In the genomic region with DNA sequence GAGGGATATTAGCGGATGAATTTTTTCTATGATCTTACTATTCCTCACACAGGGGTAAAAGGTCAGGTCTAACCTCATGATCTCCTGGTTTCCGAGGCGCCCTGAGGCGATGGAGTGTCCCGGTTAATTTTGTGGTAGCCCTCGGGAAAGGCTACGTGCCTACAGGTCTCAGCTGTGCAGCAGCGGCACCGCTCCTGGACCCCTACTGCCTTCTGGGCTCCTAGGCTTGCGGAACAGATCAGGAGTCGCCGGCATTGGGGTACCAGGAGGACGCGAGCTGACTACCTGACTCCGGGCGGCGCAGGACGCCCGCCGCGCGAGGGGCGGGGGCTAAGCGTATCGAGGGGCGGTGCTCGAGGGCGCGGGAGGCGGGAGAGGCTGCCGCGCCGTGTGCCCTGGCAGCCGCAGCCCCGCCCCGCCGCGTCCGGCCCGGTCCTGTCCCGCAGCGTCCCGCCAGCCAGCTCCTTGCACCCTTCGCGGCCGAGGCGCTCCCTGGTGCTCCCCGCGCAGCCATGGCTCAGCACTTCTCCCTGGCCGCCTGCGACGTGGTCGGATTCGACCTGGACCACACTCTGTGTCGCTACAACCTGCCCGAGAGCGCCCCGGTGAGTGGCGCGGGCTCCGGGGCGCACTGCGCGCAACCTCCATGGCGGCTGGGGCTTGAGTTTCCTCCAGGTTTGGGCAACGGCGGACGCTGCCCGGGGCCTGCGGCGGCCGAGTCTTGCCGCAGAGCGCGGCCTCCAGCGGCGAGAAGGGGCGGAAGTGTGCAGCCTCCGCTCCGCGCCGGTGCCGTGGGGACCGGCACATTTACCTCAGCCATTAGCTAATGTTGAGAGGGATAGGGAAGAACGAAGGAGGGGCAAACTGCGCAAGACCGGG, we compare ENCODE assay signal across 1 cellular context.
A peak's percentile ranks its signal among the peaks of the same experiment; 100 is the strongest.
TF ChIP-seq lines count a peak whose summit lies in the region.

A gene (plus strand): TSS at position 435 of the 879 bp plus-strand sequence. CDS start 78 bp downstream, at position 513.

TF ChIP-seq in HepG2, 621 proteins besides CTCF, POLR2A, EP300 and RAD21 (continued from another document and continues in another):
- TF ChIP-seq, protein P1, sequence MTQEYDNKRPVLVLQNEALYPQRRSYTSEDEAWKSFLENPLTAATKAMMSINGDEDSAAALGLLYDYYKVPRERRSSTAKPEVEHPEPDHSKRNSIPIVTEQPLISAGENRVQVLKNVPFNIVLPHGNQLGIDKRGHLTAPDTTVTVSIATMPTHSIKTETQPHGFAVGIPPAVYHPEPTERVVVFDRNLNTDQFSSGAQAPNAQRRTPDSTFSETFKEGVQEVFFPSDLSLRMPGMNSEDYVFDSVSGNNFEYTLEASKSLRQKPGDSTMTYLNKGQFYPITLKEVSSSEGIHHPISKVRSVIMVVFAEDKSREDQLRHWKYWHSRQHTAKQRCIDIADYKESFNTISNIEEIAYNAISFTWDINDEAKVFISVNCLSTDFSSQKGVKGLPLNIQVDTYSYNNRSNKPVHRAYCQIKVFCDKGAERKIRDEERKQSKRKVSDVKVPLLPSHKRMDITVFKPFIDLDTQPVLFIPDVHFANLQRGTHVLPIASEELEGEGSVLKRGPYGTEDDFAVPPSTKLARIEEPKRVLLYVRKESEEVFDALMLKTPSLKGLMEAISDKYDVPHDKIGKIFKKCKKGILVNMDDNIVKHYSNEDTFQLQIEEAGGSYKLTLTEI (CRISPR knock-in tag; conservative IDR thresholded peaks at IDR 0.05): no peak
- TF ChIP-seq RELA (CRISPR knock-in tag; IDR thresholded peaks at IDR 0.05): no peak
- peak; percentile 39 for TF ChIP-seq BCL6 (CRISPR knock-in tag; IDR thresholded peaks at IDR 0.05)
- no peak; the same call in 1 of the 2 replicates for TF ChIP-seq NR2F6 (IDR thresholded peaks at IDR 0.05)
- TF ChIP-seq NR2F6 (CRISPR knock-in tag; IDR thresholded peaks at IDR 0.05): peak; percentile 40; the same call in 1 of the 2 replicates
- peak; percentile 85 for TF ChIP-seq MED8 (CRISPR knock-in tag; IDR thresholded peaks at IDR 0.05; ENCODE audit: insufficient replicate concordance)
- TF ChIP-seq KAT7 (CRISPR knock-in tag; IDR thresholded peaks at IDR 0.05; ENCODE audit: borderline replicate concordance): peak; percentile 96
- TF ChIP-seq, protein P2, sequence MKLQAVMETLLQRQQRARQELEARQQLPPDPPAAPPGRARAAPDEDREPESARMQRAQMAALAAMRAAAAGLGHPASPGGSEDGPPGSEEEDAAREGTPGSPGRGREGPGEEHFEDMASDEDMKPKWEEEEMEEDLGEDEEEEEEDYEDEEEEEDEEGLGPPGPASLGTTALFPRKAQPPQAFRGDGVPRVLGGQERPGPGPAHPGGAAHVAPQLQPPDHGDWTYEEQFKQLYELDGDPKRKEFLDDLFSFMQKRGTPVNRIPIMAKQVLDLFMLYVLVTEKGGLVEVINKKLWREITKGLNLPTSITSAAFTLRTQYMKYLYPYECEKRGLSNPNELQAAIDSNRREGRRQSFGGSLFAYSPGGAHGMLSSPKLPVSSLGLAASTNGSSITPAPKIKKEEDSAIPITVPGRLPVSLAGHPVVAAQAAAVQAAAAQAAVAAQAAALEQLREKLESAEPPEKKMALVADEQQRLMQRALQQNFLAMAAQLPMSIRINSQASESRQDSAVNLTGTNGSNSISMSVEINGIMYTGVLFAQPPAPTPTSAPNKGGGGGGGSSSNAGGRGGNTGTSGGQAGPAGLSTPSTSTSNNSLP (IDR thresholded peaks at IDR 0.05; ENCODE audit: low read depth, low read length): 0 out of 2 replicates have a peak, but pooled peaks have one; percentile 13
- peak; percentile 52 for TF ChIP-seq TGIF2 (CRISPR knock-in tag; IDR thresholded peaks at IDR 0.05)
- TF ChIP-seq, protein P3, sequence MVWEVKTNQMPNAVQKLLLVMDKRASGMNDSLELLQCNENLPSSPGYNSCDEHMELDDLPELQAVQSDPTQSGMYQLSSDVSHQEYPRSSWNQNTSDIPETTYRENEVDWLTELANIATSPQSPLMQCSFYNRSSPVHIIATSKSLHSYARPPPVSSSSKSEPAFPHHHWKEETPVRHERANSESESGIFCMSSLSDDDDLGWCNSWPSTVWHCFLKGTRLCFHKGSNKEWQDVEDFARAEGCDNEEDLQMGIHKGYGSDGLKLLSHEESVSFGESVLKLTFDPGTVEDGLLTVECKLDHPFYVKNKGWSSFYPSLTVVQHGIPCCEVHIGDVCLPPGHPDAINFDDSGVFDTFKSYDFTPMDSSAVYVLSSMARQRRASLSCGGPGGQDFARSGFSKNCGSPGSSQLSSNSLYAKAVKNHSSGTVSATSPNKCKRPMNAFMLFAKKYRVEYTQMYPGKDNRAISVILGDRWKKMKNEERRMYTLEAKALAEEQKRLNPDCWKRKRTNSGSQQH (CRISPR knock-in tag; IDR thresholded peaks at IDR 0.05; ENCODE audit: low read depth): peak; percentile 53
- TF ChIP-seq RCOR2 (CRISPR knock-in tag; IDR thresholded peaks at IDR 0.05): no peak
- peak; percentile 92 for TF ChIP-seq NKX3-1 (CRISPR knock-in tag; IDR thresholded peaks at IDR 0.05)
- TF ChIP-seq ZNF737 (CRISPR knock-in tag; IDR thresholded peaks at IDR 0.05; ENCODE audit: borderline replicate concordance): 0 out of 2 replicates have a peak, but pooled peaks have one; percentile 70
- no peak for TF ChIP-seq JARID2 (CRISPR knock-in tag; IDR thresholded peaks at IDR 0.05; ENCODE audit: insufficient replicate concordance)
- peak; percentile 96 for TF ChIP-seq NFATC3 (CRISPR knock-in tag; IDR thresholded peaks at IDR 0.05)
- TF ChIP-seq AGO2 (optimal IDR thresholded peaks at IDR 0.05; ENCODE audit: low read depth, low read length): peak; percentile 95
- peak; percentile 98 for TF ChIP-seq ZMYM4 (CRISPR knock-in tag; IDR thresholded peaks at IDR 0.05)
- peak; percentile 99 for TF ChIP-seq ZNF33B (CRISPR knock-in tag; IDR thresholded peaks at IDR 0.05)
- TF ChIP-seq, protein P4, sequence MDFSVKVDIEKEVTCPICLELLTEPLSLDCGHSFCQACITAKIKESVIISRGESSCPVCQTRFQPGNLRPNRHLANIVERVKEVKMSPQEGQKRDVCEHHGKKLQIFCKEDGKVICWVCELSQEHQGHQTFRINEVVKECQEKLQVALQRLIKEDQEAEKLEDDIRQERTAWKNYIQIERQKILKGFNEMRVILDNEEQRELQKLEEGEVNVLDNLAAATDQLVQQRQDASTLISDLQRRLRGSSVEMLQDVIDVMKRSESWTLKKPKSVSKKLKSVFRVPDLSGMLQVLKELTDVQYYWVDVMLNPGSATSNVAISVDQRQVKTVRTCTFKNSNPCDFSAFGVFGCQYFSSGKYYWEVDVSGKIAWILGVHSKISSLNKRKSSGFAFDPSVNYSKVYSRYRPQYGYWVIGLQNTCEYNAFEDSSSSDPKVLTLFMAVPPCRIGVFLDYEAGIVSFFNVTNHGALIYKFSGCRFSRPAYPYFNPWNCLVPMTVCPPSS (IDR thresholded peaks at IDR 0.05): no peak
- TF ChIP-seq NFE2L2 (IDR thresholded peaks at IDR 0.05; ENCODE audit: low read length): no peak
- peak; percentile 50 for TF ChIP-seq ZNF331 (CRISPR knock-in tag; IDR thresholded peaks at IDR 0.05)
- no peak for TF ChIP-seq NFE2L1 (CRISPR knock-in tag; IDR thresholded peaks at IDR 0.05; ENCODE audit: borderline replicate concordance)
- TF ChIP-seq ZKSCAN8 (CRISPR knock-in tag; IDR thresholded peaks at IDR 0.05; ENCODE audit: borderline replicate concordance): no peak; the same call in 1 of the 2 replicates
- TF ChIP-seq, protein P5, sequence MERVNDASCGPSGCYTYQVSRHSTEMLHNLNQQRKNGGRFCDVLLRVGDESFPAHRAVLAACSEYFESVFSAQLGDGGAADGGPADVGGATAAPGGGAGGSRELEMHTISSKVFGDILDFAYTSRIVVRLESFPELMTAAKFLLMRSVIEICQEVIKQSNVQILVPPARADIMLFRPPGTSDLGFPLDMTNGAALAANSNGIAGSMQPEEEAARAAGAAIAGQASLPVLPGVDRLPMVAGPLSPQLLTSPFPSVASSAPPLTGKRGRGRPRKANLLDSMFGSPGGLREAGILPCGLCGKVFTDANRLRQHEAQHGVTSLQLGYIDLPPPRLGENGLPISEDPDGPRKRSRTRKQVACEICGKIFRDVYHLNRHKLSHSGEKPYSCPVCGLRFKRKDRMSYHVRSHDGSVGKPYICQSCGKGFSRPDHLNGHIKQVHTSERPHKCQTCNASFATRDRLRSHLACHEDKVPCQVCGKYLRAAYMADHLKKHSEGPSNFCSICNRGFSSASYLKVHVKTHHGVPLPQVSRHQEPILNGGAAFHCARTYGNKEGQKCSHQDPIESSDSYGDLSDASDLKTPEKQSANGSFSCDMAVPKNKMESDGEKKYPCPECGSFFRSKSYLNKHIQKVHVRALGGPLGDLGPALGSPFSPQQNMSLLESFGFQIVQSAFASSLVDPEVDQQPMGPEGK (CRISPR knock-in tag; IDR thresholded peaks at IDR 0.05): peak; percentile 64
- peak; percentile 48 for TF ChIP-seq FOXO1 (CRISPR knock-in tag; IDR thresholded peaks at IDR 0.05)
- TF ChIP-seq, protein P6, sequence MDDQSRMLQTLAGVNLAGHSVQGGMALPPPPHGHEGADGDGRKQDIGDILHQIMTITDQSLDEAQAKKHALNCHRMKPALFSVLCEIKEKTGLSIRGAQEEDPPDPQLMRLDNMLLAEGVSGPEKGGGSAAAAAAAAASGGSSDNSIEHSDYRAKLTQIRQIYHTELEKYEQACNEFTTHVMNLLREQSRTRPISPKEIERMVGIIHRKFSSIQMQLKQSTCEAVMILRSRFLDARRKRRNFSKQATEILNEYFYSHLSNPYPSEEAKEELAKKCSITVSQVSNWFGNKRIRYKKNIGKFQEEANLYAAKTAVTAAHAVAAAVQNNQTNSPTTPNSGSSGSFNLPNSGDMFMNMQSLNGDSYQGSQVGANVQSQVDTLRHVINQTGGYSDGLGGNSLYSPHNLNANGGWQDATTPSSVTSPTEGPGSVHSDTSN (CRISPR knock-in tag; IDR thresholded peaks at IDR 0.05; ENCODE audit: borderline replicate concordance): peak; percentile 82; the same call in 1 of the 2 replicates
- 0 out of 2 replicates have a peak, but pooled peaks have one; percentile 3 for TF ChIP-seq NFYB (CRISPR knock-in tag; IDR thresholded peaks at IDR 0.05)
- TF ChIP-seq, protein P7, sequence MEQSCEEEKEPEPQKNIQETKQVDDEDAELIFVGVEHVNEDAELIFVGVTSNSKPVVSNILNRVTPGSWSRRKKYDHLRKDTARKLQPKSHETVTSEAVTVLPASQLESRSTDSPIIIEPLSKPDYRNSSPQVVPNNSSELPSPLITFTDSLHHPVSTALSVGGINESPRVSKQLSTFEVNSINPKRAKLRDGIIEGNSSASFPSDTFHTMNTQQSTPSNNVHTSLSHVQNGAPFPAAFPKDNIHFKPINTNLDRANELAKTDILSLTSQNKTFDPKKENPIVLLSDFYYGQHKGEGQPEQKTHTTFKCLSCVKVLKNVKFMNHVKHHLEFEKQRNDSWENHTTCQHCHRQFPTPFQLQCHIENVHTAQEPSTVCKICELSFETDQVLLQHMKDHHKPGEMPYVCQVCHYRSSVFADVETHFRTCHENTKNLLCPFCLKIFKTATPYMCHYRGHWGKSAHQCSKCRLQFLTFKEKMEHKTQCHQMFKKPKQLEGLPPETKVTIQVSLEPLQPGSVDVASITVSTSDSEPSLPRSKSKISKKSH (CRISPR knock-in tag; IDR thresholded peaks at IDR 0.05; ENCODE audit: borderline replicate concordance): no peak
- no peak for TF ChIP-seq FOXA1 (IDR thresholded peaks at IDR 0.05)
- peak; percentile 23 for TF ChIP-seq FOXA1 (CRISPR knock-in tag; IDR thresholded peaks at IDR 0.05)
- TF ChIP-seq, protein P8, sequence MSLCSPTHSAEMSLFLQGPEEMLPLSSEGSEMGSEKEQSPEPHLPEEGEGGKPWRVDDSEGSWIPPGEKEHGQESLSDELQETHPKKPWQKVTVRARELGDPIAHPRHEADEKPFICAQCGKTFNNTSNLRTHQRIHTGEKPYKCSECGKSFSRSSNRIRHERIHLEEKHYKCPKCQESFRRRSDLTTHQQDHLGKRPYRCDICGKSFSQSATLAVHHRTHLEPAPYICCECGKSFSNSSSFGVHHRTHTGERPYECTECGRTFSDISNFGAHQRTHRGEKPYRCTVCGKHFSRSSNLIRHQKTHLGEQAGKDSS (CRISPR knock-in tag; IDR thresholded peaks at IDR 0.05; ENCODE audit: borderline replicate concordance, low read depth): peak; percentile 88; the same call in 1 of the 2 replicates
- no peak; the same call in 1 of the 2 replicates for TF ChIP-seq ZBTB7A (CRISPR knock-in tag; IDR thresholded peaks at IDR 0.05)
- TF ChIP-seq ZFX (CRISPR knock-in tag; IDR thresholded peaks at IDR 0.05; ENCODE audit: low read depth): peak; percentile 98
- peak; percentile 97; the same call in 1 of the 2 replicates for TF ChIP-seq NFKB2 (CRISPR knock-in tag; IDR thresholded peaks at IDR 0.05; ENCODE audit: borderline replicate concordance)
- 0 out of 2 replicates have a peak, but pooled peaks have one; percentile 77 for TF ChIP-seq ZBTB42 (CRISPR knock-in tag; IDR thresholded peaks at IDR 0.05)
- TF ChIP-seq SAP130 (CRISPR knock-in tag; IDR thresholded peaks at IDR 0.05; ENCODE audit: low read depth): peak; percentile 90
- TF ChIP-seq, protein P9, sequence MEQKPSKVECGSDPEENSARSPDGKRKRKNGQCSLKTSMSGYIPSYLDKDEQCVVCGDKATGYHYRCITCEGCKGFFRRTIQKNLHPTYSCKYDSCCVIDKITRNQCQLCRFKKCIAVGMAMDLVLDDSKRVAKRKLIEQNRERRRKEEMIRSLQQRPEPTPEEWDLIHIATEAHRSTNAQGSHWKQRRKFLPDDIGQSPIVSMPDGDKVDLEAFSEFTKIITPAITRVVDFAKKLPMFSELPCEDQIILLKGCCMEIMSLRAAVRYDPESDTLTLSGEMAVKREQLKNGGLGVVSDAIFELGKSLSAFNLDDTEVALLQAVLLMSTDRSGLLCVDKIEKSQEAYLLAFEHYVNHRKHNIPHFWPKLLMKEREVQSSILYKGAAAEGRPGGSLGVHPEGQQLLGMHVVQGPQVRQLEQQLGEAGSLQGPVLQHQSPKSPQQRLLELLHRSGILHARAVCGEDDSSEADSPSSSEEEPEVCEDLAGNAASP (CRISPR knock-in tag; IDR thresholded peaks at IDR 0.05; ENCODE audit: borderline replicate concordance): peak; percentile 18; the same call in 1 of the 2 replicates
- no peak for TF ChIP-seq TCF12 (IDR thresholded peaks at IDR 0.05)
- peak; percentile 95 for TF ChIP-seq TCF12 (CRISPR knock-in tag; IDR thresholded peaks at IDR 0.05)
- no peak for TF ChIP-seq SMARCE1 (IDR thresholded peaks at IDR 0.05; ENCODE audit: borderline replicate concordance)
- TF ChIP-seq MXI1 (IDR thresholded peaks at IDR 0.05; ENCODE audit: borderline replicate concordance, low read depth, low read length): peak; percentile 58; the same call in 1 of the 3 replicates
- no peak for TF ChIP-seq ATF1 (CRISPR knock-in tag; IDR thresholded peaks at IDR 0.05)
- TF ChIP-seq ZNF337 (CRISPR knock-in tag; IDR thresholded peaks at IDR 0.05; ENCODE audit: borderline replicate concordance, low read depth): peak; percentile 95; the same call in 1 of the 2 replicates
- TF ChIP-seq GABPB1 (CRISPR knock-in tag; IDR thresholded peaks at IDR 0.05): peak; percentile 91
- peak; percentile 96; the same call in 1 of the 2 replicates for TF ChIP-seq ZNF333 (CRISPR knock-in tag; IDR thresholded peaks at IDR 0.05; ENCODE audit: borderline replicate concordance)
- TF ChIP-seq SMARCC2 (IDR thresholded peaks at IDR 0.05): no peak
